In genomic region chr7:139304517-139304916, GRCh38 we compare ENCODE assay signal across 20 cellular contexts. TPM values are rescaled to one million over a fixed set of nuclear protein-coding genes. Genes with fewer than 3 reads are reported as not detected.
DNase-seq lines count a peak whose midpoint lies in the region; ATAC-seq and TF ChIP-seq lines count a peak whose summit lies in the region.
"Had no signal": no experiment of that assay in that cellular context is flagged by ENCODE, and none has a peak within 500 bp of the region (broad histone marks: within the 10 kb centered on the region; RNA-seq: fewer than 3 reads in every experiment).

No MANE protein-coding gene starts in this region.

- intact Hi-C loops in thyroid gland (cut with DNase I): no loop called here

- H3K27me3 ChIP-seq in thyroid gland: no peaks in the 10 kb centered on the region
- H3K27me3 ChIP-seq: BLaER1 had no signal

- no peak overlapping the region for H3K27ac ChIP-seq in thyroid gland
- H3K27ac ChIP-seq: 22Rv1, A549, BLaER1, GM23248 had no signal

- DNase-seq in DMS 273 (lab: John Stamatoyannopoulos, UW; ENCODE audit: unreplicated experiment) (peak; percentile 33), DMS 273 treated with DMSO at 0.1 percent for 48 hours (lab: John Stamatoyannopoulos, UW) (no peak), fibroblast of villous mesenchyme (ENCODE audit: low read depth) (peak; percentile 4), thyroid gland (peak; percentile 5 to 10), AG20443 (ENCODE audit: low spot score) (no peak)
- DNase-seq: Calu3; CD8-positive, alpha-beta T cell; DND-41; EL; GM23248; IMR-90; KBM-7 had no signal

- TF ChIP-seq POLR2A in thyroid gland (IDR thresholded peaks at IDR 0.05): no peak

- WGBS in thyroid gland, 2 donors: 66 to 76% methylated on average over 1 of the region's 1 CpG

- TF ChIP-seq CTCF in fibroblast of villous mesenchyme (IDR thresholded peaks at IDR 0.05; ENCODE audit: insufficient read depth, low read depth, low read length) (no peak), thyroid gland (IDR thresholded peaks at IDR 0.05) (no peak)

- H3K4me1 ChIP-seq in thyroid gland: no peaks in the 10 kb centered on the region
- H3K4me1 ChIP-seq: BLaER1 had no signal

- peaks cover 0 to 4% of the 10 kb centered on the region in 2 donors for H3K36me3 ChIP-seq in thyroid gland
- H3K36me3 ChIP-seq: BLaER1, HAP-1 had no signal

- no peak for ATAC-seq in SK-N-SH treated with all-trans-retinoic acid at 6 μM for 48 hours
- no peak for ATAC-seq in GM18867 (IDR thresholded peaks at IDR 0.05; ENCODE audit: unreplicated experiment)
- ATAC-seq in HG03280 (IDR thresholded peaks at IDR 0.05; ENCODE audit: unreplicated experiment): no peak
- ATAC-seq: A549; CD8-positive, alpha-beta T cell; GM12878 had no signal

- no peaks in the 10 kb centered on the region for H3K9me3 ChIP-seq in thyroid gland
- H3K9me3 ChIP-seq: A549, BLaER1, HAP-1 had no signal

- H3K4me3 ChIP-seq in fibroblast of villous mesenchyme (ENCODE audit: low read depth, low read length) (no peak overlapping the region), thyroid gland (replicated peaks in 1 of 3) (no peak overlapping the region)
- H3K4me3 ChIP-seq: A549, BLaER1, GM12878, GM23248, HAP-1 had no signal

TF ChIP-seq in SK-N-SH treated with all-trans-retinoic acid at 6 μM for 48 hours, 23 proteins besides CTCF, POLR2A, EP300 and RAD21:
- 0 out of 2 replicates have a peak, but pooled peaks have one; percentile 17 for TF ChIP-seq TSHZ2 (CRISPR knock-in tag; IDR thresholded peaks at IDR 0.05)
- no peak for TF ChIP-seq ZNF70 (CRISPR knock-in tag; IDR thresholded peaks at IDR 0.05)
- TF ChIP-seq ZNF8 (CRISPR knock-in tag; IDR thresholded peaks at IDR 0.05): no peak
- TF ChIP-seq TCF4 (CRISPR knock-in tag; IDR thresholded peaks at IDR 0.05; ENCODE audit: borderline replicate concordance): peak; percentile 67; the same call in 1 of the 2 replicates
- TF ChIP-seq ZFP30 (CRISPR knock-in tag; IDR thresholded peaks at IDR 0.05): no peak
- TF ChIP-seq ISL1 (CRISPR knock-in tag; IDR thresholded peaks at IDR 0.05): peak; percentile 24; the same call in 1 of the 2 replicates

RNA-seq across cellular contexts. Expression of gene FMC1, which starts 36.6 kb away (rescaled TPM):
- total RNA-seq in fibroblast of villous mesenchyme (8.4 and 13.4 TPM in 2 replicates), thyroid gland (10 to 100 TPM; 11.9 to 26.4 (median 23.0) TPM)

RNA-seq across cellular contexts. Expression of gene LUC7L2, which starts 55.2 kb away (rescaled TPM):
- total RNA-seq in fibroblast of villous mesenchyme: 50.3 and 57.0 TPM in 2 replicates
- total RNA-seq in thyroid gland: 100 to 1,000 TPM; 125 to 179 (median 145) TPM

Comparison
In these comparisons a context has a peak if more than half of its experiments do, and no peak if none do; other contexts are left out.
1. DNase-seq: peak in DMS 273 (single experiment), fibroblast of villous mesenchyme (single experiment) and thyroid gland (2 of 2); none in DMS 273 treated with DMSO at 0.1 percent for 48 hours (single experiment) and AG20443 (single experiment).